ENCODE assay signal across 1 cellular context in the genomic region with DNA sequence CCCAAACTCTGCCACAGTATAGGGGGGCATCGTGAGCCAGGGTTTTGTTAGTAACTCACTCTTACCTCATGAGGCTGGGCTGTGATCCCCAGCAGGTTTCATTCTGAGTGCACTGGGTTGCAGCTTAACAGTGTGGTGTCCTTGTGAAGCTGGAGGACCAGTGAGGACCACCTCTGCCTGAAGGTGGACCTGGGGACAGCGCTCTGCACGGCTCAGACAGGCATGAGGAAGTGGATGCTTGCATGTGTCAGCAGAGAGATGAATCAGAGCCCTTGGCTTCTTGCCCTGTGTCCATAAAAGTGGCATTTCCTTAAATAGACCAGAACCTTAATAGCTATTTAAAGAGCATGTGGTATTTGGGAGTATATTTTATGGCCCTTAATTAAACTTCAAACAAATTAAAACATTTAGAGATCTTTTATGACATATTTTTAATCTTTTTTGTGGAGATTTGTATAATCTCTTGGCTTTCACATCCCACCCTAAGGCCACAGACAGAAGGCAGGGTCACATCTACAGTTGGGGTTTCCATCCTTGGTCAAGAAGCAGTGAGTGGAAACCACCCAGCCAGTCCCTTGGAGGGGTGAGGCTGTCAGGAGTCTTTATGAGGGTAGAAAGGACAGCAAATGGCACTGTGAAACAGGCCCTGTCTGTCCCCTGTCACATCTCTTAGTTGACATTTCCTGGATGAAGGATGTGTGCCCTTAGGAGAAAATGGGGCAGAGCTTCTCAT.
A peak's percentile ranks its signal among the peaks of the same experiment; 100 is the strongest.
TF ChIP-seq lines count a peak whose summit lies in the region.

No MANE protein-coding gene starts in this region.

TF ChIP-seq in GM12878, 131 proteins besides CTCF, POLR2A, EP300 and RAD21:
- TF ChIP-seq CREB1 (IDR thresholded peaks at IDR 0.05; ENCODE audit: low read depth) = 0 out of 2 replicates have a peak, but pooled peaks have one; percentile 35
- TF ChIP-seq ATF7 (IDR thresholded peaks at IDR 0.05; ENCODE audit: low read depth) = peak; percentile 52; the same call in 1 of the 2 replicates
- TF ChIP-seq GATAD2B (conservative IDR thresholded peaks at IDR 0.05; ENCODE audit: low read depth) = peak; percentile 68
- peak; percentile 60 for TF ChIP-seq MTA2 (IDR thresholded peaks at IDR 0.05; ENCODE audit: low read depth)
- peak in 1 of 2 experiments; percentile 9; a peak in 1 of 4 replicates for TF ChIP-seq BHLHE40 (IDR thresholded peaks at IDR 0.05; ENCODE audit: borderline replicate concordance in 1 of 2, low read depth in 2 of 2, low read length in 1 of 2)
- 0 out of 2 replicates have a peak, but pooled peaks have one; percentile 22 for TF ChIP-seq MEF2A (IDR thresholded peaks at IDR 0.05; ENCODE audit: insufficient read depth, low read depth, low read length)
- TF ChIP-seq, protein P1, sequence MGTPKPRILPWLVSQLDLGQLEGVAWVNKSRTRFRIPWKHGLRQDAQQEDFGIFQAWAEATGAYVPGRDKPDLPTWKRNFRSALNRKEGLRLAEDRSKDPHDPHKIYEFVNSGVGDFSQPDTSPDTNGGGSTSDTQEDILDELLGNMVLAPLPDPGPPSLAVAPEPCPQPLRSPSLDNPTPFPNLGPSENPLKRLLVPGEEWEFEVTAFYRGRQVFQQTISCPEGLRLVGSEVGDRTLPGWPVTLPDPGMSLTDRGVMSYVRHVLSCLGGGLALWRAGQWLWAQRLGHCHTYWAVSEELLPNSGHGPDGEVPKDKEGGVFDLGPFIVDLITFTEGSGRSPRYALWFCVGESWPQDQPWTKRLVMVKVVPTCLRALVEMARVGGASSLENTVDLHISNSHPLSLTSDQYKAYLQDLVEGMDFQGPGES (IDR thresholded peaks at IDR 0.05) = no peak
- peak; percentile 68 for TF ChIP-seq MEF2B (IDR thresholded peaks at IDR 0.05; ENCODE audit: partially characterized antibody, poor library complexity, severe bottlenecking)
- TF ChIP-seq CBX5 (IDR thresholded peaks at IDR 0.05; ENCODE audit: low read depth) = no peak
- TF ChIP-seq SPI1 (IDR thresholded peaks at IDR 0.05; ENCODE audit: borderline replicate concordance, insufficient read depth, low read depth, low read length) = peak; percentile 90
- TF ChIP-seq HDGF (IDR thresholded peaks at IDR 0.05) = no peak
- TF ChIP-seq MXI1 (IDR thresholded peaks at IDR 0.05; ENCODE audit: low read depth, low read length) = no peak; the same call in 1 of the 2 replicates
- TF ChIP-seq RUNX3 (IDR thresholded peaks at IDR 0.05; ENCODE audit: low read length) = peak; percentile 46
- 0 out of 2 replicates have a peak, but pooled peaks have one; percentile 36 for TF ChIP-seq BCL11A (IDR thresholded peaks at IDR 0.05; ENCODE audit: low read depth, low read length)
- TF ChIP-seq, protein P2, sequence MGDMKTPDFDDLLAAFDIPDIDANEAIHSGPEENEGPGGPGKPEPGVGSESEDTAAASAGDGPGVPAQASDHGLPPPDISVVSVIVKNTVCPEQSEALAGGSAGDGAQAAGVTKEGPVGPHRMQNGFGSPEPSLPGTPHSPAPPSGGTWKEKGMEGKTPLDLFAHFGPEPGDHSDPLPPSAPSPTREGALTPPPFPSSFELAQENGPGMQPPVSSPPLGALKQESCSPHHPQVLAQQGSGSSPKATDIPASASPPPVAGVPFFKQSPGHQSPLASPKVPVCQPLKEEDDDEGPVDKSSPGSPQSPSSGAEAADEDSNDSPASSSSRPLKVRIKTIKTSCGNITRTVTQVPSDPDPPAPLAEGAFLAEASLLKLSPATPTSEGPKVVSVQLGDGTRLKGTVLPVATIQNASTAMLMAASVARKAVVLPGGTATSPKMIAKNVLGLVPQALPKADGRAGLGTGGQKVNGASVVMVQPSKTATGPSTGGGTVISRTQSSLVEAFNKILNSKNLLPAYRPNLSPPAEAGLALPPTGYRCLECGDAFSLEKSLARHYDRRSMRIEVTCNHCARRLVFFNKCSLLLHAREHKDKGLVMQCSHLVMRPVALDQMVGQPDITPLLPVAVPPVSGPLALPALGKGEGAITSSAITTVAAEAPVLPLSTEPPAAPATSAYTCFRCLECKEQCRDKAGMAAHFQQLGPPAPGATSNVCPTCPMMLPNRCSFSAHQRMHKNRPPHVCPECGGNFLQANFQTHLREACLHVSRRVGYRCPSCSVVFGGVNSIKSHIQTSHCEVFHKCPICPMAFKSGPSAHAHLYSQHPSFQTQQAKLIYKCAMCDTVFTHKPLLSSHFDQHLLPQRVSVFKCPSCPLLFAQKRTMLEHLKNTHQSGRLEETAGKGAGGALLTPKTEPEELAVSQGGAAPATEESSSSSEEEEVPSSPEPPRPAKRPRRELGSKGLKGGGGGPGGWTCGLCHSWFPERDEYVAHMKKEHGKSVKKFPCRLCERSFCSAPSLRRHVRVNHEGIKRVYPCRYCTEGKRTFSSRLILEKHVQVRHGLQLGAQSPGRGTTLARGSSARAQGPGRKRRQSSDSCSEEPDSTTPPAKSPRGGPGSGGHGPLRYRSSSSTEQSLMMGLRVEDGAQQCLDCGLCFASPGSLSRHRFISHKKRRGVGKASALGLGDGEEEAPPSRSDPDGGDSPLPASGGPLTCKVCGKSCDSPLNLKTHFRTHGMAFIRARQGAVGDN (IDR thresholded peaks at IDR 0.05) = peak; percentile 76; the same call in 1 of the 2 replicates
- TF ChIP-seq DPF2 (IDR thresholded peaks at IDR 0.05) = peak; percentile 76; the same call in 1 of the 2 replicates
- TF ChIP-seq IKZF1 (conservative IDR thresholded peaks at IDR 0.05) = peak; percentile 61; the same call in 1 of the 2 replicates
- TF ChIP-seq IKZF2 (IDR thresholded peaks at IDR 0.05) = peak; percentile 34 to 50; a peak in 2 of 4 replicates
- peak; percentile 73 for TF ChIP-seq RELA (IDR thresholded peaks at IDR 0.05; ENCODE audit: borderline replicate concordance, partially characterized antibody)
- TF ChIP-seq ETV6 (conservative IDR thresholded peaks at IDR 0.05 in 1 of 2, IDR thresholded peaks at IDR 0.05 in 1 of 2; ENCODE audit: borderline replicate concordance in 1 of 2, low read depth in 1 of 2) = peak in 1 of 2 experiments; percentile 18; a peak in 1 of 4 replicates
- TF ChIP-seq, protein P3, sequence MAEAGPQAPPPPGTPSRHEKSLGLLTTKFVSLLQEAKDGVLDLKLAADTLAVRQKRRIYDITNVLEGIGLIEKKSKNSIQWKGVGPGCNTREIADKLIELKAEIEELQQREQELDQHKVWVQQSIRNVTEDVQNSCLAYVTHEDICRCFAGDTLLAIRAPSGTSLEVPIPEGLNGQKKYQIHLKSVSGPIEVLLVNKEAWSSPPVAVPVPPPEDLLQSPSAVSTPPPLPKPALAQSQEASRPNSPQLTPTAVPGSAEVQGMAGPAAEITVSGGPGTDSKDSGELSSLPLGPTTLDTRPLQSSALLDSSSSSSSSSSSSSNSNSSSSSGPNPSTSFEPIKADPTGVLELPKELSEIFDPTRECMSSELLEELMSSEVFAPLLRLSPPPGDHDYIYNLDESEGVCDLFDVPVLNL (IDR thresholded peaks at IDR 0.05; ENCODE audit: low read depth, low read length) = no peak
- TF ChIP-seq PAX5 (IDR thresholded peaks at IDR 0.05; ENCODE audit: borderline replicate concordance, low read depth, low read length) = peak; percentile 13; the same call in 1 of the 2 replicates
- no peak for TF ChIP-seq ASH2L (IDR thresholded peaks at IDR 0.05; ENCODE audit: borderline replicate concordance, low read depth)
- peak; percentile 50; the same call in 1 of the 2 replicates for TF ChIP-seq EED (IDR thresholded peaks at IDR 0.05; ENCODE audit: low read depth)
- TF ChIP-seq, protein P4, sequence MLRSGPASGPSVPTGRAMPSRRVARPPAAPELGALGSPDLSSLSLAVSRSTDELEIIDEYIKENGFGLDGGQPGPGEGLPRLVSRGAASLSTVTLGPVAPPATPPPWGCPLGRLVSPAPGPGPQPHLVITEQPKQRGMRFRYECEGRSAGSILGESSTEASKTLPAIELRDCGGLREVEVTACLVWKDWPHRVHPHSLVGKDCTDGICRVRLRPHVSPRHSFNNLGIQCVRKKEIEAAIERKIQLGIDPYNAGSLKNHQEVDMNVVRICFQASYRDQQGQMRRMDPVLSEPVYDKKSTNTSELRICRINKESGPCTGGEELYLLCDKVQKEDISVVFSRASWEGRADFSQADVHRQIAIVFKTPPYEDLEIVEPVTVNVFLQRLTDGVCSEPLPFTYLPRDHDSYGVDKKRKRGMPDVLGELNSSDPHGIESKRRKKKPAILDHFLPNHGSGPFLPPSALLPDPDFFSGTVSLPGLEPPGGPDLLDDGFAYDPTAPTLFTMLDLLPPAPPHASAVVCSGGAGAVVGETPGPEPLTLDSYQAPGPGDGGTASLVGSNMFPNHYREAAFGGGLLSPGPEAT (IDR thresholded peaks at IDR 0.05; ENCODE audit: low read depth) = peak; percentile 62; the same call in 1 of the 2 replicates
- TF ChIP-seq NFIC (IDR thresholded peaks at IDR 0.05; ENCODE audit: low read depth, low read length) = peak; percentile 49; the same call in 1 of the 2 replicates
- peak; percentile 35; the same call in 1 of the 2 replicates for TF ChIP-seq PKNOX1 (IDR thresholded peaks at IDR 0.05)
- peak; percentile 62 for TF ChIP-seq NR2F1 (conservative IDR thresholded peaks at IDR 0.05)
- TF ChIP-seq, protein P5, sequence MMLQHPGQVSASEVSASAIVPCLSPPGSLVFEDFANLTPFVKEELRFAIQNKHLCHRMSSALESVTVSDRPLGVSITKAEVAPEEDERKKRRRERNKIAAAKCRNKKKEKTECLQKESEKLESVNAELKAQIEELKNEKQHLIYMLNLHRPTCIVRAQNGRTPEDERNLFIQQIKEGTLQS (IDR thresholded peaks at IDR 0.05; ENCODE audit: borderline replicate concordance, extremely low read depth, low read depth, low read length) = no peak
- peak; percentile 41; the same call in 1 of the 2 replicates for TF ChIP-seq LARP7 (IDR thresholded peaks at IDR 0.05)
- peak; percentile 62 for TF ChIP-seq JUNB (IDR thresholded peaks at IDR 0.05)
